ENCODE assay signal across 2 cellular contexts in the genomic region with DNA sequence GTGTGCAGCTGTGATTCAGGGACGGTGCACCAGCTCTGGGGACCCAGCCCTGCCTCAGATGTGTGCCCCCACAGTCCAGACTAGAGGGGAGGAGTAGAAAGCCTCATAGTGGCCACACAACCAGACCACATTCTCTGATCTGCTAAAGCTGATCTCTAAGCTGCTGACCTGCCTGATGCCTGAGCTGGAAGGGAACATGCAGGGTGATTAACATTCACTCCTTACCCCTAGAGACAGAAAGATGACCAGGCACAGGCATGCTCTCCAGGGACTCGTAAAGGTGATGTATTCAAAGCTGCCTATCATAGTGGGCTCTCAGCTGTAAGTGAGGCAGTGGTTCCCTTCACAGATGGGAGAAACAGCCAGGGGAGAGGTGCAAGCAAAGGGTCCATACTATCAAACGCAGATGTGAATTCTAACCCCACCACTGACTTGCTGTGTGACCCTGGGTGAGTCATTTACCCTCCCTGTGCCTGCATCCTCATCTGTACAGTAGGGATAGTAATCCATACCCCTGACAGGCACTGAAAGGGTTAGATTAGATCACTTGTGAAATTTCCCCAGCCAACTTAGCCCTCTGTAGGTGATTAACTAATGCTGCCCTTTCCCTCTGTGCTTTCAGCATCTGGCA.
TF ChIP-seq lines count a peak whose summit lies in the region.

No MANE protein-coding gene starts in this region.

TF ChIP-seq in K562, 482 proteins besides CTCF, POLR2A, EP300 and RAD21 (continues in another document):
- TF ChIP-seq SMAD2 (IDR thresholded peaks at IDR 0.05; ENCODE audit: low read depth, low read length) (no peak), RFX5 (IDR thresholded peaks at IDR 0.05; ENCODE audit: low read depth, low read length) (no peak), CHD1 (IDR thresholded peaks at IDR 0.05; ENCODE audit: low read length) (no peak), ZNF134 (CRISPR knock-in tag; conservative IDR thresholded peaks at IDR 0.05) (no peak), ZNF124 (CRISPR knock-in tag; IDR thresholded peaks at IDR 0.05) (no peak), RFX7 (CRISPR knock-in tag; IDR thresholded peaks at IDR 0.05) (no peak), ZNF75A (CRISPR knock-in tag; IDR thresholded peaks at IDR 0.05) (no peak), ATF2 (CRISPR knock-in tag; IDR thresholded peaks at IDR 0.05) (no peak), CBFA2T2 (conservative IDR thresholded peaks at IDR 0.05) (peak; percentile 86)
- TF ChIP-seq, protein P1, sequence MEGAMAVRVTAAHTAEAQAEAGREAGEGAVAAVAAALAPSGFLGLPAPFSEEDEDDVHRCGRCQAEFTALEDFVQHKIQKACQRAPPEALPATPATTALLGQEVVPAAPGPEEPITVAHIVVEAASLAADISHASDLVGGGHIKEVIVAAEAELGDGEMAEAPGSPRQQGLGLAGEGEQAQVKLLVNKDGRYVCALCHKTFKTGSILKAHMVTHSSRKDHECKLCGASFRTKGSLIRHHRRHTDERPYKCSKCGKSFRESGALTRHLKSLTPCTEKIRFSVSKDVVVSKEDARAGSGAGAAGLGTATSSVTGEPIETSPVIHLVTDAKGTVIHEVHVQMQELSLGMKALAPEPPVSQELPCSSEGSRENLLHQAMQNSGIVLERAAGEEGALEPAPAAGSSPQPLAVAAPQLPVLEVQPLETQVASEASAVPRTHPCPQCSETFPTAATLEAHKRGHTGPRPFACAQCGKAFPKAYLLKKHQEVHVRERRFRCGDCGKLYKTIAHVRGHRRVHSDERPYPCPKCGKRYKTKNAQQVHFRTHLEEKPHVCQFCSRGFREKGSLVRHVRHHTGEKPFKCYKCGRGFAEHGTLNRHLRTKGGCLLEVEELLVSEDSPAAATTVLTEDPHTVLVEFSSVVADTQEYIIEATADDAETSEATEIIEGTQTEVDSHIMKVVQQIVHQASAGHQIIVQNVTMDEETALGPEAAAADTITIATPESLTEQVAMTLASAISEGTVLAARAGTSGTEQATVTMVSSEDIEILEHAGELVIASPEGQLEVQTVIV (CRISPR knock-in tag; IDR thresholded peaks at IDR 0.05; ENCODE audit: borderline replicate concordance): no peak
- TF ChIP-seq, protein P2, sequence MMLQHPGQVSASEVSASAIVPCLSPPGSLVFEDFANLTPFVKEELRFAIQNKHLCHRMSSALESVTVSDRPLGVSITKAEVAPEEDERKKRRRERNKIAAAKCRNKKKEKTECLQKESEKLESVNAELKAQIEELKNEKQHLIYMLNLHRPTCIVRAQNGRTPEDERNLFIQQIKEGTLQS (IDR thresholded peaks at IDR 0.05): peak; percentile 8
- TF ChIP-seq, protein P2 (CRISPR knock-in tag; conservative IDR thresholded peaks at IDR 0.05): no peak

TF ChIP-seq in HepG2, 621 proteins besides CTCF, POLR2A, EP300 and RAD21:
- TF ChIP-seq JUNB (CRISPR knock-in tag; IDR thresholded peaks at IDR 0.05; ENCODE audit: borderline replicate concordance) (no peak), POLR2AphosphoS5 (IDR thresholded peaks at IDR 0.05; ENCODE audit: low read depth, low read length) (no peak)
TF ChIP-seq in HepG2: peak in this region for 0.
